8 cellular contexts compared by ENCODE assay signal in genomic region chr1:25245809-25246599, GRCh38. TPM values are rescaled to one million over a fixed set of nuclear protein-coding genes. Genes with fewer than 3 reads are reported as not detected.
DNase-seq lines count a peak whose midpoint lies in the region; ATAC-seq and TF ChIP-seq lines count a peak whose summit lies in the region.

No MANE protein-coding gene starts in this region.

- H2BK12ac ChIP-seq in mesenchymal stem cell (ENCODE audit: low read length in 2 of 2), result no peak overlapping the region

- no peak overlapping the region for H2AK5ac ChIP-seq in mesenchymal stem cell (ENCODE audit: low read length, severe bottlenecking)

- H3K27ac ChIP-seq in coronary artery, result peak overlapping the region; percentile 97 to 100
- peak overlapping the region; percentile 5 for H3K27ac ChIP-seq in mesenchymal stem cell (ENCODE audit: low read length, poor library complexity, severe bottlenecking)

- in situ Hi-C loops in G401 (cut with HindIII; ENCODE audit: low sequenced_read_pairs), result no loop called here

- H3K9me3 ChIP-seq in mesenchymal stem cell (ENCODE audit: control insufficient read depth, low read length), result no peaks in the 10 kb centered on the region

- peaks cover 6% of the 10 kb centered on the region for H3K4me1 ChIP-seq in mesenchymal stem cell (ENCODE audit: control insufficient read depth, insufficient read depth, low read depth, low read length)

- no peak overlapping the region for H2BK15ac ChIP-seq in mesenchymal stem cell (ENCODE audit: low read depth, poor library complexity, severe bottlenecking)

- no peak overlapping the region for H2BK5ac ChIP-seq in mesenchymal stem cell (ENCODE audit: low read depth, low read length, poor library complexity, severe bottlenecking)

- no peak for TF ChIP-seq CTCF in coronary artery (IDR thresholded peaks at IDR 0.05)

- peaks cover 6% of the 10 kb centered on the region for H3K79me1 ChIP-seq in mesenchymal stem cell (replicated peaks; ENCODE audit: low read length, poor library complexity, severe bottlenecking)

- H3K4me3 ChIP-seq in coronary artery (peak overlapping the region; percentile 89), mesenchymal stem cell (ENCODE audit: insufficient read depth in 1 of 2, low read depth in 1 of 2, low read length in 2 of 2) (peak overlapping the region; percentile 88 to 100)

- peak overlapping the region; percentile 100 for H3K9ac ChIP-seq in mesenchymal stem cell (ENCODE audit: low read length)

- H3K4ac ChIP-seq in mesenchymal stem cell (ENCODE audit: low read depth in 1 of 2, low read length in 2 of 2), result no peak overlapping the region

- 28% methylated on average over 30 of the region's 30 CpGs for WGBS in mesenchymal stem cell

- H3K14ac ChIP-seq in mesenchymal stem cell (ENCODE audit: low read length in 2 of 2), result peak overlapping the region in 1 of 2 experiments; percentile 37

- no peak overlapping the region for H2BK120ac ChIP-seq in mesenchymal stem cell (ENCODE audit: low read depth, low read length)

- H4K91ac ChIP-seq in mesenchymal stem cell (ENCODE audit: low read length), result peak overlapping the region; percentile 47

- H3K23ac ChIP-seq in mesenchymal stem cell (ENCODE audit: low read length in 2 of 2), result peak overlapping the region in 1 of 2 experiments; percentile 56

- peaks cover 11 to 54% of the 10 kb centered on the region in 2 experiments for H3K36me3 ChIP-seq in mesenchymal stem cell (ENCODE audit: control insufficient read depth in 1 of 2, insufficient read depth in 2 of 2, low read depth in 1 of 2, low read length in 2 of 2)

- H2AFZ ChIP-seq in mesenchymal stem cell (ENCODE audit: low read depth, low read length), result no peak overlapping the region

- ATAC-seq in GM21515 (IDR thresholded peaks at IDR 0.05; ENCODE audit: unreplicated experiment) (no peak), GM18498 (IDR thresholded peaks at IDR 0.05; ENCODE audit: unreplicated experiment) (no peak)

- H3K27me3 ChIP-seq in mesenchymal stem cell (ENCODE audit: control insufficient read depth in 1 of 2, insufficient read depth in 1 of 2, low read length in 2 of 2), result no peaks in the 10 kb centered on the region

- peak; percentile 20 for DNase-seq in NCI-H748 (lab: John Stamatoyannopoulos, UW; ENCODE audit: unreplicated experiment)
- no peak for DNase-seq in NCI-H748 treated with DMSO at 0.1 percent for 48 hours (lab: John Stamatoyannopoulos, UW)
- peak; percentile 19 for DNase-seq in NCI-H82 treated with DMSO at 0.1 percent for 48 hours (lab: John Stamatoyannopoulos, UW; ENCODE audit: unreplicated experiment)
- no peak for DNase-seq in coronary artery (ENCODE audit: low spot score)
- DNase-seq in mesenchymal stem cell, result peak; percentile 60
- no peak for DNase-seq in G401 (ENCODE audit: low spot score)

- peak overlapping the region in 1 of 2 experiments; percentile 15 for H3K18ac ChIP-seq in mesenchymal stem cell (ENCODE audit: low read depth in 1 of 2, low read length in 2 of 2)

- no peak overlapping the region for H4K8ac ChIP-seq in mesenchymal stem cell (ENCODE audit: low read length)

- H3K4me2 ChIP-seq in mesenchymal stem cell (ENCODE audit: low read length, poor library complexity, severe bottlenecking), result peak overlapping the region; percentile 72

RNA-seq across cellular contexts. Expression of gene RSRP1, which starts 1.2 kb away (rescaled TPM):
- 41.2 TPM for polyA plus RNA-seq in mesenchymal stem cell (2013, experiment 1 of 2)
- 41.3 TPM for polyA plus RNA-seq in mesenchymal stem cell (2013, experiment 2 of 2)
- 42.8 and 48.7 TPM in 2 replicates for total RNA-seq in G401 (2014; rRNA removed; shearing (Covaris generic))

RNA-seq across cellular contexts. Expression of gene SYF2, which starts 13.7 kb away (rescaled TPM):
- polyA plus RNA-seq in mesenchymal stem cell (2013, experiment 1 of 2), result 74.2 TPM
- polyA plus RNA-seq in mesenchymal stem cell (2013, experiment 2 of 2), result 74.8 TPM
- total RNA-seq in G401 (2014; rRNA removed; shearing (Covaris generic)), result 52.2 and 65.8 TPM in 2 replicates

RNA-seq across cellular contexts. Expression of gene RHD, which starts 26.3 kb away (rescaled TPM):
- not detected for polyA plus RNA-seq in mesenchymal stem cell (2013, experiment 1 of 2)
- not detected for polyA plus RNA-seq in mesenchymal stem cell (2013, experiment 2 of 2)
- total RNA-seq in G401 (2014; rRNA removed; shearing (Covaris generic)), result not detected in 2 replicates

Comparison
In these comparisons a context has a peak if more than half of its experiments do, and no peak if none do; other contexts are left out.
1. DNase-seq: peak in NCI-H748 (single experiment), NCI-H82 treated with DMSO at 0.1 percent for 48 hours (single experiment) and mesenchymal stem cell (single experiment); none in NCI-H748 treated with DMSO at 0.1 percent for 48 hours (single experiment), coronary artery (single experiment) and G401 (single experiment).